12 cellular contexts compared by ENCODE assay signal in genomic region chr3:25460751-25461150, GRCh38. TPM values are rescaled to one million over a fixed set of nuclear protein-coding genes. Genes with fewer than 3 reads are reported as not detected.
A peak's percentile ranks its signal among the peaks of the same experiment; 100 is the strongest.
DNase-seq lines count a peak whose midpoint lies in the region; ATAC-seq and TF ChIP-seq lines count a peak whose summit lies in the region.
"Had no signal": no experiment of that assay in that cellular context is flagged by ENCODE, and none has a peak within 500 bp of the region (broad histone marks: within the 10 kb centered on the region; RNA-seq: fewer than 3 reads in every experiment).

No MANE protein-coding gene starts in this region.

- peaks cover 5% of the 10 kb centered on the region for H3K4me1 Mint-ChIP-seq in activated T-cell treated with anti-CD3 and anti-CD28 coated beads, Interleukin-2, amount 50 U/mL, for 72 hours (ENCODE audit: low read depth)
- peaks cover 0 to 3% of the 10 kb centered on the region in 2 donors for H3K4me1 Mint-ChIP-seq in stimulated activated naive B cell treated with anti-CD40 and anti-IgM and Interleukin-4, amounts not matched to agents 10 μg/mL and 1 μg/mL and 100 μg/mL, for 72 hours
- peaks cover 39% of the 10 kb centered on the region for H3K4me1 Mint-ChIP-seq in nephron progenitor cell

- DNase-seq in activated T-cell treated with anti-CD3 and anti-CD28 coated beads, Interleukin-2, amount 50 U/mL, for 72 hours, result peak in 1 of 2 donors; percentile 2
- no peak for DNase-seq in activated T-cell treated with anti-CD3 and anti-CD28 coated beads for 4 hours
- DNase-seq in stimulated activated naive B cell treated with anti-CD40 and anti-IgM and Interleukin-4, amounts not matched to agents 10 μg/mL and 1 μg/mL and 100 μg/mL, for 72 hours, result no peak
- no peak for DNase-seq in nephron progenitor cell
- no peak for DNase-seq in cardiac septum (ENCODE audit: low spot score)
- no peak for DNase-seq in foreskin melanocyte
- DNase-seq: central memory CD4-positive, alpha-beta T cell; NCI-H446 treated with DMSO at 0.1 percent for 48 hours; retina; stimulated activated naive CD4-positive, alpha-beta T cell had no signal

- TF ChIP-seq CTCF in KMS-11 (conservative IDR thresholded peaks at IDR 0.05; ENCODE audit: low read depth, low read length), result no peak
- no peak for TF ChIP-seq CTCF in nephron progenitor cell (IDR thresholded peaks at IDR 0.05)

- no peaks in the 10 kb centered on the region for H3K27me3 Mint-ChIP-seq in activated T-cell treated with anti-CD3 and anti-CD28 coated beads, Interleukin-2, amount 50 U/mL, for 72 hours (ENCODE audit: low read depth)
- peaks cover 0 to 5% of the 10 kb centered on the region in 2 donors for H3K27me3 Mint-ChIP-seq in stimulated activated naive B cell treated with anti-CD40 and anti-IgM and Interleukin-4, amounts not matched to agents 10 μg/mL and 1 μg/mL and 100 μg/mL, for 72 hours
- H3K27me3 Mint-ChIP-seq in nephron progenitor cell (ENCODE audit: low read depth, poor library complexity), result no peaks in the 10 kb centered on the region

- no peak overlapping the region for H3K4me3 Mint-ChIP-seq in activated T-cell treated with anti-CD3 and anti-CD28 coated beads, Interleukin-2, amount 50 U/mL, for 72 hours
- H3K4me3 Mint-ChIP-seq in stimulated activated naive B cell treated with anti-CD40 and anti-IgM and Interleukin-4, amounts not matched to agents 10 μg/mL and 1 μg/mL and 100 μg/mL, for 72 hours, result no peak overlapping the region
- H3K4me3 Mint-ChIP-seq in nephron progenitor cell, result no peak overlapping the region

- no peak overlapping the region for H2AFZ ChIP-seq in KMS-11 (ENCODE audit: low read depth)

- H3K79me2 ChIP-seq in KMS-11 (ENCODE audit: insufficient read depth, low read depth), result no peaks in the 10 kb centered on the region

- H3K4me2 ChIP-seq in KMS-11, result peak overlapping the region; percentile 64; the same call in 1 of the 2 replicates

- no peaks in the 10 kb centered on the region for H3K36me3 ChIP-seq in KMS-11 (ENCODE audit: insufficient read depth)

- H3K36me3 Mint-ChIP-seq in activated T-cell treated with anti-CD3 and anti-CD28 coated beads, Interleukin-2, amount 50 U/mL, for 72 hours (ENCODE audit: insufficient read depth in 2 of 2), result no peaks in the 10 kb centered on the region
- no peaks in the 10 kb centered on the region for H3K36me3 Mint-ChIP-seq in stimulated activated naive B cell treated with anti-CD40 and anti-IgM and Interleukin-4, amounts not matched to agents 10 μg/mL and 1 μg/mL and 100 μg/mL, for 72 hours
- peaks cover 29% of the 10 kb centered on the region for H3K36me3 Mint-ChIP-seq in nephron progenitor cell (ENCODE audit: low read depth)

- H4K20me1 ChIP-seq in KMS-11 (ENCODE audit: insufficient read depth), result no peaks in the 10 kb centered on the region

- H3K9ac ChIP-seq in KMS-11, result no peak overlapping the region

- peak overlapping the region; percentile 61 for H3K27ac ChIP-seq in KMS-11

- H3K9me3 Mint-ChIP-seq in activated T-cell treated with anti-CD3 and anti-CD28 coated beads, Interleukin-2, amount 50 U/mL, for 72 hours, result no peaks in the 10 kb centered on the region
- H3K9me3 Mint-ChIP-seq in stimulated activated naive B cell treated with anti-CD40 and anti-IgM and Interleukin-4, amounts not matched to agents 10 μg/mL and 1 μg/mL and 100 μg/mL, for 72 hours, result peaks cover 0 to 4% of the 10 kb centered on the region in 2 donors
- H3K9me3 Mint-ChIP-seq in nephron progenitor cell, result no peaks in the 10 kb centered on the region

- peaks cover 52% of the 10 kb centered on the region for H3K4me1 ChIP-seq in KMS-11 (ENCODE audit: low read depth, poor library complexity, severe bottlenecking)

- ATAC-seq in activated T-cell treated with anti-CD3 and anti-CD28 coated beads, Interleukin-2, amount 50 U/mL, for 72 hours (replicated peaks in 1 of 2), result peak; percentile 92 to 94
- ATAC-seq in HG02759 (IDR thresholded peaks at IDR 0.05; ENCODE audit: unreplicated experiment), result peak; percentile 94
- peak; percentile 52 to 56 for ATAC-seq in stimulated activated naive B cell treated with anti-CD40 and anti-IgM and Interleukin-4, amounts not matched to agents 10 μg/mL and 1 μg/mL and 100 μg/mL, for 72 hours (replicated peaks)

- no peaks in the 10 kb centered on the region for H3K27me3 ChIP-seq in KMS-11 (ENCODE audit: insufficient read depth, low read depth)

- no peak overlapping the region for H3K27ac Mint-ChIP-seq in activated T-cell treated with anti-CD3 and anti-CD28 coated beads, Interleukin-2, amount 50 U/mL, for 72 hours
- no peak overlapping the region for H3K27ac Mint-ChIP-seq in stimulated activated naive B cell treated with anti-CD40 and anti-IgM and Interleukin-4, amounts not matched to agents 10 μg/mL and 1 μg/mL and 100 μg/mL, for 72 hours
- no peak overlapping the region for H3K27ac Mint-ChIP-seq in nephron progenitor cell

- intact Hi-C loops in cardiac septum (cut with DNase I), result no loop called here

- no peak overlapping the region for H3K4me3 ChIP-seq in KMS-11 (IDR thresholded peaks at IDR 0.05; ENCODE audit: insufficient read depth, low read depth, low read length)

RNA-seq across cellular contexts. Expression of gene RARB, which starts 32.7 kb away (rescaled TPM):
- total RNA-seq in activated T-cell treated with anti-CD3 and anti-CD28 coated beads, Interleukin-2, amount 50 U/mL, for 72 hours, result not detected
- 20.3 TPM for total RNA-seq in cardiac septum

Comparison
In these comparisons a context has a peak if more than half of its experiments do, and no peak if none do; other contexts are left out.
1. RNA of gene RARB, which starts 32.7 kb away (total RNA-seq): 20.3 TPM in cardiac septum (single experiment); not detected in activated T-cell treated with anti-CD3 and anti-CD28 coated beads, Interleukin-2, amount 50 U/mL, for 72 hours; every median in the first group is over 10 times any median in the second.
2. Peak in every context shown above with its lines, with median percentiles within 50 percentile points of each other: ATAC-seq.